Comparison of ENCODE assay signal across 8 cellular contexts in the genomic region with DNA sequence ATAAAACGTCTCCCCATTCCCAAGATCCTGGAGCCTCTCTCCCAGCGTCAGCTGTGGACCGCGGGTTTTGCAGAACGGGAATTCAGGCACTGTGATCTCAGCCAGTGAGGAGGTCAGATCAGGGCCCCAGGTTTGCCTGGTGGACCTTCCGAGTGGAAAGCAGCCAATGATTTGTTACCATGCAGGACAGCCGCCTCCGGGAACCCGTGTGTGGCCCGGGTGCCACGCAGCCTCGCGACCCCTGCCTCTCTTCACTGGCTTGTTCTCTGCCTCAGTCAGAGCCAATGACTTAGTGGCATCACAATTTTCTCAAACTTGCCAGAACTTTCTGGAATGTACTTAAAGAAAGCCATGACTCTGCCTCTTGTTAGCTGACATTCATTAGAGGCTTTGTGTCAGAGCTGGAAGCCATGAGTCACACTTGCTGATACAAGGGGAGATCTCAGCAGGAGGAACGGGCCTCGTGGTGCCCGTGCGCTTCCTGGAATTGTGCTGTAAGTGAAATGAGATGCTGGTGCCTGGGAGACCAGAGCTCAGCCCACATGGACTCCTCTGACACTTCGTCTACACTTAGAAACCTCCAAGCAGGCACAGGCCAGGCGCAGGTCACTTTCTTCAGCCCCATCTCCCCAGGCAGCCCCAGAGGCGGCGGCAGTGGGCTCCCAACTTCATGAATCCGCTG.
DNase-seq lines count a peak whose midpoint lies in the region; ATAC-seq and TF ChIP-seq lines count a peak whose summit lies in the region.

No MANE protein-coding gene starts in this region.

- H3K4me3 ChIP-seq in LNCaP clone FGC (ENCODE audit: low read depth, low read length): no peak overlapping the region

- H3K27me3 Mint-ChIP-seq in nephron (ENCODE audit: low read depth) (peaks cover 14% of the 10 kb centered on the region), glutamatergic neuron (ENCODE audit: unreplicated experiment) (peaks cover under 1% of the 10 kb centered on the region)

- H3K9me3 Mint-ChIP-seq in nephron (no peaks in the 10 kb centered on the region), glutamatergic neuron (ENCODE audit: unreplicated experiment) (peaks cover 4% of the 10 kb centered on the region)

- no peak overlapping the region for H3K4me3 Mint-ChIP-seq in nephron
- no peak overlapping the region for H3K4me3 Mint-ChIP-seq in glutamatergic neuron (ENCODE audit: unreplicated experiment)

- TF ChIP-seq CTCF in LNCaP clone FGC (IDR thresholded peaks at IDR 0.05; ENCODE audit: control insufficient read depth, extremely low read depth, insufficient read depth) (no peak), nephron (IDR thresholded peaks at IDR 0.05; ENCODE audit: unreplicated experiment in 3 of 3) (no peak), glutamatergic neuron (IDR thresholded peaks at IDR 0.05; ENCODE audit: partially characterized antibody, unreplicated experiment) (no peak)

- no peak for ATAC-seq in GM19395 (IDR thresholded peaks at IDR 0.05; ENCODE audit: unreplicated experiment)

- DNase-seq in CD1c-positive myeloid dendritic cell (ENCODE audit: extremely low spot score) (peak; percentile 9), LNCaP clone FGC (ENCODE audit: low read depth) (peak; percentile 3), dermis microvascular lymphatic vessel endothelial cell (ENCODE audit: low read depth in 2 of 2) (peak; percentile 69 to 98), glutamatergic neuron (no peak), COR-L47 (lab: John Stamatoyannopoulos, UW) (no peak), NCI-H187 (lab: John Stamatoyannopoulos, UW) (no peak)

- no peaks in the 10 kb centered on the region for H3K36me3 Mint-ChIP-seq in nephron (ENCODE audit: low read depth)
- H3K36me3 Mint-ChIP-seq in glutamatergic neuron (ENCODE audit: unreplicated experiment): no peaks in the 10 kb centered on the region

- peak overlapping the region; percentile 2 to 55 (median 43) for H3K27ac Mint-ChIP-seq in nephron
- H3K27ac Mint-ChIP-seq in glutamatergic neuron (ENCODE audit: unreplicated experiment): no peak overlapping the region

- peaks cover 17% of the 10 kb centered on the region for H3K4me1 Mint-ChIP-seq in nephron
- H3K4me1 Mint-ChIP-seq in glutamatergic neuron (ENCODE audit: low read depth, unreplicated experiment): peaks cover 10% of the 10 kb centered on the region

Comparison
In these comparisons a context has a peak if more than half of its experiments do, and no peak if none do; other contexts are left out.
1. DNase-seq: peak in CD1c-positive myeloid dendritic cell (single experiment), LNCaP clone FGC (single experiment) and dermis microvascular lymphatic vessel endothelial cell (2 of 2); none in glutamatergic neuron (single experiment), COR-L47 (single experiment) and NCI-H187 (0 of 2).